ENCODE assay signal across 9 cellular contexts in genomic region chr19:52398091-52398461, GRCh38. TPM values are rescaled to one million over a fixed set of nuclear protein-coding genes. Genes with fewer than 3 reads are reported as not detected.
DNase-seq lines count a peak whose midpoint lies in the region; ATAC-seq, FAIRE-seq and TF ChIP-seq lines count a peak whose summit lies in the region.
"Had no signal": no experiment of that assay in that cellular context is flagged by ENCODE, and none has a peak within 500 bp of the region (broad histone marks: within the 10 kb centered on the region; RNA-seq: fewer than 3 reads in every experiment).

No MANE protein-coding gene starts in this region.

- no peaks in the 10 kb centered on the region for H3K36me3 ChIP-seq in Loucy (ENCODE audit: insufficient read depth, low read length)
- no peaks in the 10 kb centered on the region for H3K36me3 ChIP-seq in mammary epithelial cell (ENCODE audit: insufficient read depth, low read length)
- H3K36me3 ChIP-seq in HepG2 (replicated peaks in 1 of 2; ENCODE audit: control insufficient read depth in 1 of 2, insufficient read depth in 2 of 2, low read length in 2 of 2): peaks cover 3 to 8% of the 10 kb centered on the region in 2 experiments; a peak in 3 of 5 replicates
- peaks cover 0 to 26% (median 7%) of the 10 kb centered on the region in 4 donors for H3K36me3 ChIP-seq in transverse colon

- peak overlapping the region; percentile 68 for H3K4me2 ChIP-seq in Loucy (ENCODE audit: low read depth, low read length, poor library complexity, severe bottlenecking)
- H3K4me2 ChIP-seq in mammary epithelial cell (ENCODE audit: insufficient read depth, low read depth, low read length): peak overlapping the region; percentile 68
- peak overlapping the region; percentile 87 for H3K4me2 ChIP-seq in HepG2 (ENCODE audit: low read depth, low read length)

- H3K4me3 ChIP-seq in Loucy (ENCODE audit: low read length, poor library complexity, severe bottlenecking): peak overlapping the region; percentile 80
- peak overlapping the region; percentile 34 to 53 (median 42) for H3K4me3 ChIP-seq in mammary epithelial cell (replicated peaks in 1 of 3; ENCODE audit: insufficient read depth in 1 of 3, low read depth in 2 of 3, low read length in 3 of 3)
- peak overlapping the region; percentile 87 to 89 (median 89) for H3K4me3 ChIP-seq in HepG2 (replicated peaks in 1 of 3; ENCODE audit: insufficient read depth in 1 of 3, low read depth in 2 of 3, low read length in 3 of 3)
- peak overlapping the region; percentile 50 to 93 (median 62) for H3K4me3 ChIP-seq in transverse colon

- 5% methylated on average over 9 of the region's 14 CpGs for WGBS in mammary epithelial cell (ENCODE audit: low coverage, missing lambda C conversion rate)
- 13% methylated on average over 14 of the region's 14 CpGs for WGBS in HepG2 (ENCODE audit: low lambda C conversion rate)
- WGBS in transverse colon (ENCODE audit: low coverage in 1 of 2), 2 donors: 9 to 34% methylated on average over 4 to 14 of the region's 14 CpGs

- no peak for TF ChIP-seq RAD21 in HepG2 (CRISPR knock-in tag; IDR thresholded peaks at IDR 0.05)

- dilution Hi-C loops in mammary epithelial cell (cut with HindIII; ENCODE audit: low sequenced_read_pairs): no loop called here

- POLR2A ChIA-PET in HepG2 (lab: Yijun Ruan, JAX): interaction anchor here (0.6 to 0.8 kb wide), 3 partner anchors 124 to 209 kb away, joined by 3 to 4 read pairs (median 3); partner anchors contain the start of gene PPP2R1A

- no peak for TF ChIP-seq EP300 in HepG2 (IDR thresholded peaks at IDR 0.05; ENCODE audit: low read depth in 2 of 2, low read length in 2 of 2)
- TF ChIP-seq EP300 in HepG2 (CRISPR knock-in tag; IDR thresholded peaks at IDR 0.05; ENCODE audit: borderline replicate concordance): no peak
- no peak for TF ChIP-seq EP300 in transverse colon (IDR thresholded peaks at IDR 0.05; ENCODE audit: low read depth)

- in situ Hi-C loops in mammary epithelial cell (cut with MboI; ENCODE audit: low sequenced_read_pairs in 2 of 2) (no loop called here), HepG2 (cut with HindIII; ENCODE audit: extremely low pct_ligation_motif_present, low pct_unique_long_range_greater_than_20kb) (no loop called here), transverse colon (cut with MboI; ENCODE audit: low pct_ligation_motif_present in 1 of 4, low pct_unique_long_range_greater_than_20kb in 1 of 4, low sequenced_read_pairs in 3 of 4) (no loop called here)

- no peak for FAIRE-seq in HepG2 (lab: Jason Lieb, UNC)
- FAIRE-seq: G401.6 had no signal

- no peaks in the 10 kb centered on the region for H3K9me2 ChIP-seq in Loucy (replicated peaks; ENCODE audit: low read depth, low read length)

- no peaks in the 10 kb centered on the region for H3K27me3 ChIP-seq in Loucy (ENCODE audit: insufficient read depth, low read length, poor library complexity, severe bottlenecking)
- no peaks in the 10 kb centered on the region for H3K27me3 ChIP-seq in mammary epithelial cell (ENCODE audit: insufficient read depth, low read length)
- no peaks in the 10 kb centered on the region; a peak in 1 of 5 replicates for H3K27me3 ChIP-seq in HepG2 (ENCODE audit: control insufficient read depth in 1 of 2, insufficient read depth in 2 of 2, low read length in 2 of 2)
- no peaks in the 10 kb centered on the region for H3K27me3 ChIP-seq in transverse colon

- intact Hi-C loops in mammary epithelial cell (cut with micrococcal nuclease): loop anchor here (10.0 kb wide), 1 partner anchor 103 kb away; the partner anchor contains the start of gene ZNF480
- intact Hi-C loops in HepG2 (cut with micrococcal nuclease; ENCODE audit: unreplicated experiment): no loop called here
- intact Hi-C loops in transverse colon (cut with DNase I; ENCODE audit: low total_unique reads): no loop called here

- BruUV-seq in mammary epithelial cell (replicated peaks; lab: Mats Ljungman, UMichigan) (no TSS peak), HepG2 (replicated peaks; lab: Mats Ljungman, UMichigan) (TSS peak; percentile 82)

- TF ChIP-seq POLR2A in HepG2 (IDR thresholded peaks at IDR 0.05; ENCODE audit: insufficient read depth in 1 of 2, low read depth in 2 of 2, low read length in 2 of 2) (no peak), transverse colon (IDR thresholded peaks at IDR 0.05) (no peak)

- H3K9ac ChIP-seq in Loucy (ENCODE audit: low read depth, low read length, poor library complexity, severe bottlenecking): peak overlapping the region; percentile 90
- no peak overlapping the region for H3K9ac ChIP-seq in mammary epithelial cell (ENCODE audit: insufficient read depth, low read length)
- H3K9ac ChIP-seq in HepG2 (ENCODE audit: insufficient read depth, low read depth, low read length): peak overlapping the region; percentile 89

- H4K20me1 ChIP-seq in Loucy (ENCODE audit: insufficient read depth, low read length, poor library complexity, severe bottlenecking) (no peaks in the 10 kb centered on the region), mammary epithelial cell (ENCODE audit: insufficient read depth, low read length) (no peaks in the 10 kb centered on the region), HepG2 (ENCODE audit: insufficient read depth, low read length) (no peaks in the 10 kb centered on the region)

- H3K79me2 ChIP-seq in Loucy (ENCODE audit: insufficient read depth, low read length) (peaks cover 40% of the 10 kb centered on the region), mammary epithelial cell (ENCODE audit: insufficient read depth, low read length) (no peaks in the 10 kb centered on the region), HepG2 (ENCODE audit: insufficient read depth, low read length) (no peaks in the 10 kb centered on the region)

- H3K27ac ChIP-seq in mammary epithelial cell (ENCODE audit: insufficient read depth, low read depth, low read length) (no peak overlapping the region), HepG2 (ENCODE audit: extremely low read length, insufficient read depth, low read length) (peak overlapping the region; percentile 56), transverse colon (peak overlapping the region; percentile 56 to 79 (median 76))

- H2AFZ ChIP-seq in Loucy (ENCODE audit: low read length): peak overlapping the region; percentile 56; the same call in 1 of the 2 replicates
- peak overlapping the region; percentile 92 for H2AFZ ChIP-seq in mammary epithelial cell (ENCODE audit: low read depth, low read length)
- H2AFZ ChIP-seq in HepG2 (ENCODE audit: low read length): peak overlapping the region; percentile 81

- ATAC-seq in HepG2 (peak; percentile 68), GM21737 (IDR thresholded peaks at IDR 0.05; ENCODE audit: unreplicated experiment) (no peak), HG02885 (IDR thresholded peaks at IDR 0.05; ENCODE audit: poor library complexity, unreplicated experiment) (no peak)

- H3K9me3 ChIP-seq in Loucy (ENCODE audit: insufficient read depth, low read depth, low read length): no peaks in the 10 kb centered on the region
- H3K9me3 ChIP-seq in mammary epithelial cell (replicated peaks; ENCODE audit: insufficient read depth, low read length): peaks cover 20% of the 10 kb centered on the region
- H3K9me3 ChIP-seq in HepG2 (ENCODE audit: low read length): peaks cover 67% of the 10 kb centered on the region
- H3K9me3 ChIP-seq in transverse colon: peaks cover 15 to 17% of the 10 kb centered on the region in 2 donors

- CTCF ChIA-PET in mammary epithelial cell (lab: Charles Lee; ENCODE audit: low non-redundant PET) (no interaction called here), HepG2 (lab: Yijun Ruan, JAX; ENCODE audit: low intra/inter-chr PET ratio, low total read pairs) (no interaction called here)

- H3K4me1 ChIP-seq in Loucy (ENCODE audit: insufficient read depth, low read length, poor library complexity, severe bottlenecking): peaks cover 6% of the 10 kb centered on the region
- no peaks in the 10 kb centered on the region for H3K4me1 ChIP-seq in mammary epithelial cell (ENCODE audit: insufficient read depth, low read length)
- H3K4me1 ChIP-seq in HepG2 (ENCODE audit: insufficient read depth, low read length): peaks cover 9% of the 10 kb centered on the region; the same call in 1 of the 2 replicates
- peaks cover 0 to 19% (median 11%) of the 10 kb centered on the region in 4 donors for H3K4me1 ChIP-seq in transverse colon

- TF ChIP-seq CTCF in Loucy (conservative IDR thresholded peaks at IDR 0.05; ENCODE audit: low read length) (peak; percentile 30; the same call in 1 of the 2 replicates), mammary epithelial cell (conservative IDR thresholded peaks at IDR 0.05 in 1 of 2, IDR thresholded peaks at IDR 0.05 in 1 of 2; ENCODE audit: extremely low read depth in 1 of 2, insufficient read depth in 1 of 2, low read depth in 1 of 2, low read length in 2 of 2) (no peak), HepG2 (CRISPR knock-in tag; IDR thresholded peaks at IDR 0.05) (no peak), transverse colon (IDR thresholded peaks at IDR 0.05) (no peak)

- DNase-seq in NCI-H2227 (lab: John Stamatoyannopoulos, UW; ENCODE audit: unreplicated experiment) (peak; percentile 12), NCI-H2227 treated with DMSO at 0.1 percent for 48 hours (lab: John Stamatoyannopoulos, UW) (no peak), mammary epithelial cell (no peak), HepG2 (ENCODE audit: low spot score) (peak; percentile 6), transverse colon (peak; percentile 8)

- H3F3A ChIP-seq in Loucy (ENCODE audit: low read depth): no peaks in the 10 kb centered on the region

RNA-seq across cellular contexts. Expression of gene ZNF528, which starts 0.4 kb away (rescaled TPM):
- 10 to 100 TPM; 16.1 to 28.8 TPM for total RNA-seq in mammary epithelial cell
- polyA plus RNA-seq in mammary epithelial cell: 1.3 TPM
- not detected for polyA minus RNA-seq in mammary epithelial cell
- 9.2 and 10.0 TPM in 2 replicates for total RNA-seq in HepG2 (2016; rRNA removed; fragmentation: Illumina TruSeq; extraction: Trizol)
- total RNA-seq in HepG2 (2016; cell fraction: cytosol; rRNA removed; fragmentation: Illumina TruSeq; extraction: Trizol; ENCODE audit: low read depth): 2.0 and 2.2 TPM in 2 replicates
- total RNA-seq in HepG2 (2016; cell fraction: insoluble cytoplasmic fraction; rRNA removed; fragmentation: Illumina TruSeq; extraction: Trizol): 6.4 and 11.8 TPM in 2 replicates
- 4.6 and 5.3 TPM in 2 replicates for total RNA-seq in HepG2 (2016; cell fraction: membrane; rRNA removed; fragmentation: Illumina TruSeq; extraction: Trizol)
- 17.6 and 20.8 TPM in 2 replicates for total RNA-seq in HepG2 (2016; cell fraction: nucleus; rRNA removed; fragmentation: Illumina TruSeq; extraction: Trizol)
- polyA plus RNA-seq in HepG2 (2011; rRNA removed): 4.1 and 6.2 TPM in 2 replicates
- 1.0 and 2.3 TPM in 2 replicates for polyA plus RNA-seq in HepG2 (2011; cell fraction: cytosol; rRNA removed)
- 7.8 and 14.1 TPM in 2 replicates for polyA plus RNA-seq in HepG2 (2011; cell fraction: nucleus; rRNA removed)
- polyA plus RNA-seq in HepG2 (2012): 2.9 and 6.4 TPM in 2 replicates
- polyA plus RNA-seq in HepG2 (2016; cell fraction: cytosol; fragmentation: Illumina TruSeq; extraction: Trizol; ENCODE audit: low read depth): 1.7 and 2.6 TPM in 2 replicates
- polyA plus RNA-seq in HepG2 (2016; cell fraction: insoluble cytoplasmic fraction; fragmentation: Illumina TruSeq; extraction: Trizol; ENCODE audit: low read depth): 5.2 and 8.8 TPM in 2 replicates
- 3.5 and 3.7 TPM in 2 replicates for polyA plus RNA-seq in HepG2 (2016; cell fraction: membrane; fragmentation: Illumina TruSeq; extraction: Trizol; ENCODE audit: low read depth)
- 15.2 and 19.4 TPM in 2 replicates for polyA plus RNA-seq in HepG2 (2016; cell fraction: nucleus; fragmentation: Illumina TruSeq; extraction: Trizol; ENCODE audit: insufficient read depth, low read depth)
- 3.3 TPM in 1 of 2 replicates, not detected in the other for polyA minus RNA-seq in HepG2 (2011; rRNA and poly(A)+ RNA removed; ENCODE audit: low replicate concordance)
- 0.88 and 2.7 TPM in 2 replicates for polyA minus RNA-seq in HepG2 (2011; cell fraction: cytosol; rRNA and poly(A)+ RNA removed)
- 15.1 and 23.5 TPM in 2 replicates for polyA minus RNA-seq in HepG2 (2011; cell fraction: nucleus; rRNA and poly(A)+ RNA removed)
- 10 to 100 TPM in 2 of 4 donors, 1 to 10 TPM in 1, under 1 TPM in 1; 1.00 to 15.8 (median 9.0) TPM for total RNA-seq in transverse colon

RNA-seq across cellular contexts. Expression of gene ZNF880, which starts 28.4 kb away (rescaled TPM):
- 10 to 100 TPM; 12.9 to 30.0 TPM for total RNA-seq in mammary epithelial cell
- polyA plus RNA-seq in mammary epithelial cell: 17.8 TPM
- 3.2 TPM for polyA minus RNA-seq in mammary epithelial cell
- total RNA-seq in HepG2 (2016; rRNA removed; fragmentation: Illumina TruSeq; extraction: Trizol): 0.18 TPM in 1 of 2 replicates, not detected in the other
- 0.44 TPM in 1 of 2 replicates, not detected in the other for total RNA-seq in HepG2 (2016; cell fraction: cytosol; rRNA removed; fragmentation: Illumina TruSeq; extraction: Trizol; ENCODE audit: low read depth)
- 0.10 TPM in 1 of 2 replicates, not detected in the other for total RNA-seq in HepG2 (2016; cell fraction: insoluble cytoplasmic fraction; rRNA removed; fragmentation: Illumina TruSeq; extraction: Trizol)
- total RNA-seq in HepG2 (2016; cell fraction: membrane; rRNA removed; fragmentation: Illumina TruSeq; extraction: Trizol): 0.17 and 0.22 TPM in 2 replicates
- not detected in 2 replicates for total RNA-seq in HepG2 (2016; cell fraction: nucleus; rRNA removed; fragmentation: Illumina TruSeq; extraction: Trizol)
- polyA plus RNA-seq in HepG2 (2011; rRNA removed): 0.03 and 0.10 TPM in 2 replicates
- 0.05 and 0.12 TPM in 2 replicates for polyA plus RNA-seq in HepG2 (2011; cell fraction: cytosol; rRNA removed)
- 0.17 TPM in 1 of 2 replicates, not detected in the other for polyA plus RNA-seq in HepG2 (2011; cell fraction: nucleus; rRNA removed)
- polyA plus RNA-seq in HepG2 (2012): 0.24 TPM in 1 of 2 replicates, not detected in the other
- not detected in 2 replicates for polyA plus RNA-seq in HepG2 (2016; cell fraction: cytosol; fragmentation: Illumina TruSeq; extraction: Trizol; ENCODE audit: low read depth)
- not detected in 2 replicates for polyA plus RNA-seq in HepG2 (2016; cell fraction: insoluble cytoplasmic fraction; fragmentation: Illumina TruSeq; extraction: Trizol; ENCODE audit: low read depth)
- not detected in 2 replicates for polyA plus RNA-seq in HepG2 (2016; cell fraction: membrane; fragmentation: Illumina TruSeq; extraction: Trizol; ENCODE audit: low read depth)
- polyA plus RNA-seq in HepG2 (2016; cell fraction: nucleus; fragmentation: Illumina TruSeq; extraction: Trizol; ENCODE audit: insufficient read depth, low read depth): not detected in 2 replicates
- 0.08 TPM in 1 of 2 replicates, not detected in the other for polyA minus RNA-seq in HepG2 (2011; rRNA and poly(A)+ RNA removed; ENCODE audit: low replicate concordance)
- not detected in 2 replicates for polyA minus RNA-seq in HepG2 (2011; cell fraction: cytosol; rRNA and poly(A)+ RNA removed)
- 0.75 TPM in 1 of 2 replicates, not detected in the other for polyA minus RNA-seq in HepG2 (2011; cell fraction: nucleus; rRNA and poly(A)+ RNA removed)
- 10 to 100 TPM in 1 of 4 donors, 1 to 10 TPM in 3; 3.6 to 16.7 (median 8.8) TPM for total RNA-seq in transverse colon

RNA-seq across cellular contexts. Expression of gene ZNF534, which starts 30.9 kb away (rescaled TPM):
- total RNA-seq in mammary epithelial cell: not detected
- not detected for polyA plus RNA-seq in mammary epithelial cell
- not detected for polyA minus RNA-seq in mammary epithelial cell
- total RNA-seq in HepG2 (2016; rRNA removed; fragmentation: Illumina TruSeq; extraction: Trizol): 0.04 TPM in 1 of 2 replicates, not detected in the other
- total RNA-seq in HepG2 (2016; cell fraction: cytosol; rRNA removed; fragmentation: Illumina TruSeq; extraction: Trizol; ENCODE audit: low read depth): not detected in 2 replicates
- 0.04 TPM in 1 of 2 replicates, not detected in the other for total RNA-seq in HepG2 (2016; cell fraction: insoluble cytoplasmic fraction; rRNA removed; fragmentation: Illumina TruSeq; extraction: Trizol)
- total RNA-seq in HepG2 (2016; cell fraction: membrane; rRNA removed; fragmentation: Illumina TruSeq; extraction: Trizol): 0.09 TPM in 1 of 2 replicates, not detected in the other
- not detected in 2 replicates for total RNA-seq in HepG2 (2016; cell fraction: nucleus; rRNA removed; fragmentation: Illumina TruSeq; extraction: Trizol)
- 0.08 TPM in 1 of 2 replicates, not detected in the other for polyA plus RNA-seq in HepG2 (2011; rRNA removed)
- polyA plus RNA-seq in HepG2 (2011; cell fraction: cytosol; rRNA removed): not detected in 2 replicates
- not detected in 2 replicates for polyA plus RNA-seq in HepG2 (2011; cell fraction: nucleus; rRNA removed)
- not detected in 2 replicates for polyA plus RNA-seq in HepG2 (2012)
- polyA plus RNA-seq in HepG2 (2016; cell fraction: cytosol; fragmentation: Illumina TruSeq; extraction: Trizol; ENCODE audit: low read depth): not detected in 2 replicates
- not detected in 2 replicates for polyA plus RNA-seq in HepG2 (2016; cell fraction: insoluble cytoplasmic fraction; fragmentation: Illumina TruSeq; extraction: Trizol; ENCODE audit: low read depth)
- polyA plus RNA-seq in HepG2 (2016; cell fraction: membrane; fragmentation: Illumina TruSeq; extraction: Trizol; ENCODE audit: low read depth): not detected in 2 replicates
- not detected in 2 replicates for polyA plus RNA-seq in HepG2 (2016; cell fraction: nucleus; fragmentation: Illumina TruSeq; extraction: Trizol; ENCODE audit: insufficient read depth, low read depth)
- not detected in 2 replicates for polyA minus RNA-seq in HepG2 (2011; rRNA and poly(A)+ RNA removed; ENCODE audit: low replicate concordance)
- polyA minus RNA-seq in HepG2 (2011; cell fraction: cytosol; rRNA and poly(A)+ RNA removed): not detected in 2 replicates
- polyA minus RNA-seq in HepG2 (2011; cell fraction: nucleus; rRNA and poly(A)+ RNA removed): not detected in 2 replicates
- not detected for total RNA-seq in transverse colon

RNA-seq across cellular contexts. Expression of gene ZNF578, which starts 55.3 kb away (rescaled TPM):
- total RNA-seq in mammary epithelial cell (1 to 10 TPM in 1 of 2 donors, under 1 TPM in 1; 0.71 to 1.2 TPM), HepG2 (2016; rRNA removed; fragmentation: Illumina TruSeq; extraction: Trizol) (not detected in 2 replicates), transverse colon (under 1 TPM in 2 of 4 donors, not detected in 2; 0.95 to 0.96 TPM)
- polyA plus RNA-seq in mammary epithelial cell (0.16 TPM), HepG2 (2011; rRNA removed) (not detected in 2 replicates)
- polyA minus RNA-seq in mammary epithelial cell: 6.7 TPM
- total RNA-seq in HepG2 (2016; cell fraction: cytosol; rRNA removed; fragmentation: Illumina TruSeq; extraction: Trizol; ENCODE audit: low read depth): not detected in 2 replicates
- total RNA-seq in HepG2 (2016; cell fraction: insoluble cytoplasmic fraction; rRNA removed; fragmentation: Illumina TruSeq; extraction: Trizol): not detected in 2 replicates
- total RNA-seq in HepG2 (2016; cell fraction: membrane; rRNA removed; fragmentation: Illumina TruSeq; extraction: Trizol): not detected in 2 replicates
- total RNA-seq in HepG2 (2016; cell fraction: nucleus; rRNA removed; fragmentation: Illumina TruSeq; extraction: Trizol): not detected in 2 replicates
- polyA plus RNA-seq in HepG2 (2011; cell fraction: cytosol; rRNA removed): not detected in 2 replicates
- not detected in 2 replicates for polyA plus RNA-seq in HepG2 (2011; cell fraction: nucleus; rRNA removed)
- polyA plus RNA-seq in HepG2 (2012): not detected in 2 replicates
- not detected in 2 replicates for polyA plus RNA-seq in HepG2 (2016; cell fraction: cytosol; fragmentation: Illumina TruSeq; extraction: Trizol; ENCODE audit: low read depth)
- not detected in 2 replicates for polyA plus RNA-seq in HepG2 (2016; cell fraction: insoluble cytoplasmic fraction; fragmentation: Illumina TruSeq; extraction: Trizol; ENCODE audit: low read depth)
- polyA plus RNA-seq in HepG2 (2016; cell fraction: membrane; fragmentation: Illumina TruSeq; extraction: Trizol; ENCODE audit: low read depth): not detected in 2 replicates
- not detected in 2 replicates for polyA plus RNA-seq in HepG2 (2016; cell fraction: nucleus; fragmentation: Illumina TruSeq; extraction: Trizol; ENCODE audit: insufficient read depth, low read depth)
- not detected in 2 replicates for polyA minus RNA-seq in HepG2 (2011; rRNA and poly(A)+ RNA removed; ENCODE audit: low replicate concordance)
- not detected in 2 replicates for polyA minus RNA-seq in HepG2 (2011; cell fraction: cytosol; rRNA and poly(A)+ RNA removed)
- not detected in 2 replicates for polyA minus RNA-seq in HepG2 (2011; cell fraction: nucleus; rRNA and poly(A)+ RNA removed)

Comparison
In these comparisons a context has a peak if more than half of its experiments do, and no peak if none do; other contexts are left out.
1. DNase-seq: peak in NCI-H2227 (single experiment), HepG2 (single experiment) and transverse colon (single experiment); none in NCI-H2227 treated with DMSO at 0.1 percent for 48 hours (single experiment) and mammary epithelial cell (single experiment).
2. Peak in every context shown above with its lines, with median percentiles within 50 percentile points of each other: H2AFZ ChIP-seq, H3K4me2 ChIP-seq and H3K4me3 ChIP-seq.